In the genomic region with DNA sequence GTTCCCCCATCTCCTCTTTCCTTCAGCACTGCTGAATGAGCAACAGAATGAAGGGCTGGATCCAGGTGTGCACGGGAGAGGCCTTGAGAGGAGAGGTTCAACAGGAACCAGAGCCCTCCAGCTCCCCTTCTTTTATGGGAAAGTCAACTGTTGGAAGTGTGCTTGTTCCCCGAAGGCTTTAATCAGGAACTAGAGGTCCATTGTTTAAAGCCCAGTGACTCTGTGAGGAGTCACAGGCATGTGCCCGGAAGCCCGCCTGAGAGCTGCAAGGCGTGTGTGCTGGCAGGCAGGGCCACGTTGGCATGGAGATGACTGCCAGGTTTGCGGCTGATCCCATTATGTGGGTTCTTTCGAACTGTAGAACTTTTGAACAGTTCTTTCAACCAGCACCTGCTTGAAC, we compare ENCODE assay signal across 12 cellular contexts. TPM values are rescaled to one million over a fixed set of nuclear protein-coding genes. Genes with fewer than 3 reads are reported as not detected.
DNase-seq lines count a peak whose midpoint lies in the region; ATAC-seq and TF ChIP-seq lines count a peak whose summit lies in the region.
"Had no signal": no experiment of that assay in that cellular context is flagged by ENCODE, and none has a peak within 500 bp of the region (broad histone marks: within the 10 kb centered on the region; RNA-seq: fewer than 3 reads in every experiment).

No MANE protein-coding gene starts in this region.

- H3K36me3 ChIP-seq in lower lobe of right lung (no peaks in the 10 kb centered on the region), thyroid gland (no peaks in the 10 kb centered on the region)
- H3K36me3 ChIP-seq: neutrophil had no signal

- WGBS in thyroid gland, 2 donors, result 42 to 56% methylated on average over 8 of the region's 8 CpGs

- TF ChIP-seq CTCF in lower lobe of right lung (IDR thresholded peaks at IDR 0.05) (no peak), thyroid gland (IDR thresholded peaks at IDR 0.05) (no peak)

- peak in 1 of 2 donors; percentile 45 for TF ChIP-seq POLR2A in thyroid gland (IDR thresholded peaks at IDR 0.05)

- intact Hi-C loops in lower lobe of right lung (cut with DNase I) (no loop called here), thyroid gland (cut with DNase I) (no loop called here)

- no peaks in the 10 kb centered on the region for H3K4me1 ChIP-seq in lower lobe of right lung
- H3K4me1 ChIP-seq in thyroid gland, result peaks cover 40 to 50% of the 10 kb centered on the region in 2 donors

- H3K9me3 ChIP-seq in lower lobe of right lung (no peaks in the 10 kb centered on the region), thyroid gland (no peaks in the 10 kb centered on the region)
- H3K9me3 ChIP-seq: neutrophil had no signal

- no peaks in the 10 kb centered on the region for H3K27me3 ChIP-seq in lower lobe of right lung (ENCODE audit: low read depth)
- no peaks in the 10 kb centered on the region for H3K27me3 ChIP-seq in thyroid gland

- DNase-seq in NCI-H1417 (lab: John Stamatoyannopoulos, UW) (peak in 2 of 3 experiments; percentile 67 to 79), NCI-H1417 treated with DMSO at 0.1 percent for 48 hours (lab: John Stamatoyannopoulos, UW) (no peak), caudate nucleus (lab: John Stamatoyannopoulos, UW) (peak in 4 of 61 donors; percentile 1 to 33 (median 15)), lower lobe of right lung (peak; percentile 67), thyroid gland (peak; percentile 80 to 84), amniotic stem cell (lab: John Stamatoyannopoulos, UW) (no peak)
- DNase-seq in activated effector memory CD4-positive, alpha-beta T cell treated with Interleukin-2 at 50 U/mL for 16 hours, result no peak
- DNase-seq: activated T-cell treated with anti-CD3 and anti-CD28 coated beads, Interleukin-2, amount 50 U/mL, for 24 hours had no signal

- peak overlapping the region; percentile 52 for H3K27ac ChIP-seq in caudate nucleus (ENCODE audit: low read depth, low read length)
- H3K27ac ChIP-seq in lower lobe of right lung, result peak overlapping the region; percentile 14
- H3K27ac ChIP-seq in thyroid gland, result peak overlapping the region; percentile 41 to 82 (median 61)
- H3K27ac ChIP-seq: 22Rv1, KMS-11, neutrophil had no signal

- ATAC-seq in lower lobe of right lung, result peak; percentile 50 to 66
- no peak for ATAC-seq in HG03097 (IDR thresholded peaks at IDR 0.05; ENCODE audit: low FRiP score, unreplicated experiment)

- no peak overlapping the region for H3K4me3 ChIP-seq in lower lobe of right lung
- no peak overlapping the region for H3K4me3 ChIP-seq in thyroid gland (replicated peaks in 1 of 3)

RNA-seq across cellular contexts. Expression of a gene that starts 3.2 kb away (rescaled TPM):
- total RNA-seq in lower lobe of right lung (20.8 TPM), thyroid gland (10 to 100 TPM; 59.0 to 89.1 (median 68.1) TPM)

Comparison
In these comparisons a context has a peak if more than half of its experiments do, and no peak if none do; other contexts are left out.
1. DNase-seq: peak in NCI-H1417 (2 of 3), lower lobe of right lung (single experiment) and thyroid gland (2 of 2); none in NCI-H1417 treated with DMSO at 0.1 percent for 48 hours (single experiment), amniotic stem cell (single experiment) and activated effector memory CD4-positive, alpha-beta T cell treated with Interleukin-2 at 50 U/mL for 16 hours (single experiment).
2. Peak in every context shown above with its lines, with median percentiles within 50 percentile points of each other: H3K27ac ChIP-seq.